23 cellular contexts compared by ENCODE assay signal in the genomic region with DNA sequence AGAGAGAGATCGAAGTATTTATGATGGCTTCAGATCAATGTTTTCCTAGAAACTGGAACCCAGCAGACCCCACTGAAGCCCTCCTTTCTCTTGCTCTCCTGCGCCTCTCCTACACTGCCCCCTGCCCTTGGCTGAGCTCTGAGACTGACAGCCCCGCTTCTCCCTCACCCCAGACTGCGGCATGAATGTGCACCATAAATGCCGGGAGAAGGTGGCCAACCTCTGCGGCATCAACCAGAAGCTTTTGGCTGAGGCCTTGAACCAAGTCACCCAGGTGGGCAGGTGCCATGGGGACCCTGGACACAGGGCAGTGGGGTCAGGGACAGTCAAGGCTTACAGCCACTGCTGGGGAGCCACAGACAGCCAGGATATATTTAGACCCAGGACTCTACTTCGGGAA. TPM values are rescaled to one million over a fixed set of nuclear protein-coding genes. Genes with fewer than 3 reads are reported as not detected.
DNase-seq lines count a peak whose midpoint lies in the region; ATAC-seq, FAIRE-seq and TF ChIP-seq lines count a peak whose summit lies in the region.
"Had no signal": no experiment of that assay in that cellular context is flagged by ENCODE, and none has a peak within 500 bp of the region (broad histone marks: within the 10 kb centered on the region; RNA-seq: fewer than 3 reads in every experiment).

No MANE protein-coding gene starts in this region.

- no peak for TF ChIP-seq EP300 in HepG2 (IDR thresholded peaks at IDR 0.05; ENCODE audit: low read depth in 2 of 2, low read length in 2 of 2)
- TF ChIP-seq EP300 in HepG2 (CRISPR knock-in tag; IDR thresholded peaks at IDR 0.05; ENCODE audit: borderline replicate concordance) = no peak

- no TSS peak for BruUV-seq in HepG2 (replicated peaks; lab: Mats Ljungman, UMichigan)

- H3K4me3 Mint-ChIP-seq in central memory CD8-positive, alpha-beta T cell = no peak overlapping the region
- H3K4me3 Mint-ChIP-seq: CD4-positive, CD25-positive, alpha-beta regulatory T cell had no signal

- H3K14ac ChIP-seq in neuronal stem cell (ENCODE audit: low read length) = no peak overlapping the region

- H3K4me1 Mint-ChIP-seq in central memory CD8-positive, alpha-beta T cell = no peaks in the 10 kb centered on the region
- H3K4me1 Mint-ChIP-seq: CD4-positive, CD25-positive, alpha-beta regulatory T cell had no signal

- H3K4me2 ChIP-seq in HepG2 (ENCODE audit: low read depth, low read length) (no peak overlapping the region), neuronal stem cell (ENCODE audit: insufficient read depth, low read length, poor library complexity, severe bottlenecking) (no peak overlapping the region)

- H4K20me1 ChIP-seq in HepG2 (ENCODE audit: insufficient read depth, low read length) = no peaks in the 10 kb centered on the region

- H3K4me3 ChIP-seq in HepG2 (replicated peaks in 1 of 3; ENCODE audit: insufficient read depth in 1 of 3, low read depth in 2 of 3, low read length in 3 of 3) (no peak overlapping the region), right lobe of liver (no peak overlapping the region), neuronal stem cell (ENCODE audit: low read length in 2 of 2) (no peak overlapping the region)
- H3K4me3 ChIP-seq: K562, SJSA1 had no signal

- POLR2A ChIA-PET in HepG2 (lab: Yijun Ruan, JAX) = no interaction called here

- TF ChIP-seq RAD21 in HepG2 (CRISPR knock-in tag; IDR thresholded peaks at IDR 0.05) = no peak

- CTCF ChIA-PET in HepG2 (lab: Yijun Ruan, JAX; ENCODE audit: low intra/inter-chr PET ratio, low total read pairs) = no interaction called here

- H3K4ac ChIP-seq in neuronal stem cell (ENCODE audit: low read length) = no peak overlapping the region

- no peak overlapping the region for H3K23ac ChIP-seq in neuronal stem cell (ENCODE audit: low read depth, low read length, poor library complexity)

- no peak overlapping the region for H4K91ac ChIP-seq in neuronal stem cell (ENCODE audit: low read depth, low read length, poor library complexity)

- no peak overlapping the region for H2BK5ac ChIP-seq in neuronal stem cell (ENCODE audit: low read length)

- ATAC-seq in HepG2 (no peak), right lobe of liver (no peak), GM18511 (IDR thresholded peaks at IDR 0.05; ENCODE audit: unreplicated experiment) (no peak), GM18502 (IDR thresholded peaks at IDR 0.05; ENCODE audit: poor library complexity, unreplicated experiment) (no peak)
- ATAC-seq in central memory CD8-positive, alpha-beta T cell (replicated peaks; ENCODE audit: extremely low read depth, poor library complexity, severe bottlenecking) = no peak
- ATAC-seq: K562 had no signal

- H3K79me2 ChIP-seq in HepG2 (ENCODE audit: insufficient read depth, low read length) = no peaks in the 10 kb centered on the region

- peaks cover 49% of the 10 kb centered on the region for H3K36me3 Mint-ChIP-seq in central memory CD8-positive, alpha-beta T cell (ENCODE audit: insufficient read depth)

- H3K9me3 ChIP-seq in HepG2 (ENCODE audit: low read length) (no peaks in the 10 kb centered on the region), right lobe of liver (no peaks in the 10 kb centered on the region), neuronal stem cell (replicated peaks in 1 of 2; ENCODE audit: control insufficient read depth in 2 of 2, insufficient read depth in 1 of 2, low read depth in 1 of 2, low read length in 2 of 2) (no peaks in the 10 kb centered on the region)
- H3K9me3 ChIP-seq: SJSA1 had no signal

- DNase-seq in HepG2 (ENCODE audit: low spot score) (no peak), right lobe of liver (no peak), neuronal stem cell (ENCODE audit: low spot score) (no peak), NCI-H82 treated with DMSO at 0.1 percent for 48 hours (lab: John Stamatoyannopoulos, UW; ENCODE audit: unreplicated experiment) (no peak)
- DNase-seq in central memory CD8-positive, alpha-beta T cell (ENCODE audit: low spot score in 2 of 2) = no peak
- DNase-seq: CD4-positive, CD25-positive, alpha-beta regulatory T cell; MV-4-11; NCI-H1105 treated with DMSO at 0.1 percent for 48 hours; NCI-H146; NCI-H1930; NCI-H2107; NCI-H446; NCI-H524 treated with DMSO at 0.1 percent for 48 hours; Right ventricle myocardium superior; RPMI8226 had no signal

- H3K9ac ChIP-seq in HepG2 (ENCODE audit: insufficient read depth, low read depth, low read length) (no peak overlapping the region), neuronal stem cell (ENCODE audit: low read depth, low read length, poor library complexity) (no peak overlapping the region)

- WGBS in HepG2 (ENCODE audit: low lambda C conversion rate) = 98% methylated on average over 7 of the region's 7 CpGs
- 100% methylated on average over 4 of the region's 7 CpGs for WGBS in right lobe of liver (ENCODE audit: insufficient coverage, low coverage, low lambda C conversion rate, missing lambda C conversion rate)
- WGBS in neuronal stem cell (ENCODE audit: extremely low coverage in 2 of 2, insufficient read length in 2 of 2, insufficient replicate concordance in 1 of 2), 2 donors = no CpG with 5 or more reads among the region's 7 CpGs

- no peak overlapping the region for H2BK15ac ChIP-seq in neuronal stem cell (ENCODE audit: low read length)

- TF ChIP-seq POLR2A in HepG2 (IDR thresholded peaks at IDR 0.05; ENCODE audit: insufficient read depth in 1 of 2, low read depth in 2 of 2, low read length in 2 of 2) (no peak), right lobe of liver (IDR thresholded peaks at IDR 0.05) (no peak)

- H3K9me3 Mint-ChIP-seq in central memory CD8-positive, alpha-beta T cell = no peaks in the 10 kb centered on the region
- H3K9me3 Mint-ChIP-seq: CD4-positive, CD25-positive, alpha-beta regulatory T cell had no signal

- H3K27me3 ChIP-seq in HepG2 (ENCODE audit: control insufficient read depth in 1 of 2, insufficient read depth in 2 of 2, low read length in 2 of 2) = no peaks in the 10 kb centered on the region
- H3K27me3 ChIP-seq in right lobe of liver = no peaks in the 10 kb centered on the region
- peaks cover 0 to 8% (median 0%) of the 10 kb centered on the region in 3 experiments for H3K27me3 ChIP-seq in neuronal stem cell (ENCODE audit: control insufficient read depth in 3 of 3, insufficient read depth in 3 of 3, low read depth in 1 of 3, low read length in 3 of 3)
- H3K27me3 ChIP-seq: SJSA1 had no signal

- peak overlapping the region; percentile 61 for H2AK5ac ChIP-seq in neuronal stem cell (ENCODE audit: low read depth, low read length)

- no peaks in the 10 kb centered on the region for H3K4me1 ChIP-seq in HepG2 (ENCODE audit: insufficient read depth, low read length)
- no peaks in the 10 kb centered on the region for H3K4me1 ChIP-seq in right lobe of liver
- peaks cover 3 to 8% of the 10 kb centered on the region in 2 donors for H3K4me1 ChIP-seq in neuronal stem cell (ENCODE audit: control insufficient read depth in 2 of 2, insufficient read depth in 1 of 2, low read depth in 1 of 2, low read length in 2 of 2)
- H3K4me1 ChIP-seq: SJSA1 had no signal

- intact Hi-C loops in HepG2 (cut with micrococcal nuclease; ENCODE audit: unreplicated experiment) = no loop called here
- intact Hi-C loops in right lobe of liver (cut with DNase I) = no loop called here

- H3K18ac ChIP-seq in neuronal stem cell (ENCODE audit: low read length) = no peak overlapping the region

- H2BK120ac ChIP-seq in neuronal stem cell (ENCODE audit: low read depth, low read length) = no peak overlapping the region

- no peak overlapping the region for H2BK12ac ChIP-seq in neuronal stem cell (ENCODE audit: low read length)

- in situ Hi-C loops in HepG2 (cut with HindIII; ENCODE audit: extremely low pct_ligation_motif_present, low pct_unique_long_range_greater_than_20kb) = no loop called here

- no peak for FAIRE-seq in HepG2 (lab: Jason Lieb, UNC)
- FAIRE-seq: D721Med, GM19239, H54, K562 had no signal

- H2AFZ ChIP-seq in HepG2 (ENCODE audit: low read length) (no peak overlapping the region), neuronal stem cell (ENCODE audit: low read length) (no peak overlapping the region)

- H3K27ac Mint-ChIP-seq in central memory CD8-positive, alpha-beta T cell (ENCODE audit: low read depth) = peak overlapping the region; percentile 77
- H3K27ac Mint-ChIP-seq: CD4-positive, CD25-positive, alpha-beta regulatory T cell had no signal

- TF ChIP-seq CTCF in HepG2 (CRISPR knock-in tag; IDR thresholded peaks at IDR 0.05) (no peak), right lobe of liver (IDR thresholded peaks at IDR 0.05) (no peak)

- no peak overlapping the region for H4K8ac ChIP-seq in neuronal stem cell (ENCODE audit: low read depth, low read length)

- H3K36me3 ChIP-seq in HepG2 (replicated peaks in 1 of 2; ENCODE audit: control insufficient read depth in 1 of 2, insufficient read depth in 2 of 2, low read length in 2 of 2) (peaks cover 25 to 70% of the 10 kb centered on the region in 2 experiments; a peak in 4 of 5 replicates), right lobe of liver (peaks cover 0 to 10% (median 4%) of the 10 kb centered on the region in 4 donors), neuronal stem cell (replicated peaks in 1 of 2; ENCODE audit: control insufficient read depth in 2 of 2, insufficient read depth in 2 of 2, low read length in 2 of 2) (peaks cover 0 to 11% of the 10 kb centered on the region in 2 donors)

- H3K79me1 ChIP-seq in neuronal stem cell (ENCODE audit: low read depth, low read length) = peaks cover 2% of the 10 kb centered on the region

- H3K27ac ChIP-seq in HepG2 (ENCODE audit: extremely low read length, insufficient read depth, low read length) = no peak overlapping the region
- H3K27ac ChIP-seq in right lobe of liver = no peak overlapping the region
- no peak overlapping the region for H3K27ac ChIP-seq in neuronal stem cell (replicated peaks; ENCODE audit: low read length)
- H3K27ac ChIP-seq: HL-60, SJSA1 had no signal

- H3K27me3 Mint-ChIP-seq in central memory CD8-positive, alpha-beta T cell = no peaks in the 10 kb centered on the region
- H3K27me3 Mint-ChIP-seq: CD4-positive, CD25-positive, alpha-beta regulatory T cell had no signal

RNA-seq across cellular contexts. Expression of gene PRKCD, which starts 23.7 kb away (rescaled TPM):
- total RNA-seq in HepG2 (2016; rRNA removed; fragmentation: Illumina TruSeq; extraction: Trizol) (1.6 and 4.3 TPM in 2 replicates), right lobe of liver (1 to 10 TPM; 3.5 to 8.3 (median 5.1) TPM)
- 0.79 and 1.0 TPM in 2 replicates for total RNA-seq in HepG2 (2016; cell fraction: cytosol; rRNA removed; fragmentation: Illumina TruSeq; extraction: Trizol; ENCODE audit: low read depth)
- 1.7 and 3.8 TPM in 2 replicates for total RNA-seq in HepG2 (2016; cell fraction: insoluble cytoplasmic fraction; rRNA removed; fragmentation: Illumina TruSeq; extraction: Trizol)
- total RNA-seq in HepG2 (2016; cell fraction: membrane; rRNA removed; fragmentation: Illumina TruSeq; extraction: Trizol) = 2.3 and 2.6 TPM in 2 replicates
- total RNA-seq in HepG2 (2016; cell fraction: nucleus; rRNA removed; fragmentation: Illumina TruSeq; extraction: Trizol) = 4.3 and 4.4 TPM in 2 replicates
- 40.7 and 47.7 TPM in 2 replicates for polyA plus RNA-seq in HepG2 (2011; rRNA removed)
- 43.8 and 46.4 TPM in 2 replicates for polyA plus RNA-seq in HepG2 (2011; cell fraction: cytosol; rRNA removed)
- polyA plus RNA-seq in HepG2 (2011; cell fraction: nucleus; rRNA removed) = 49.0 and 56.6 TPM in 2 replicates
- 26.9 and 29.1 TPM in 2 replicates for polyA plus RNA-seq in HepG2 (2012)
- polyA plus RNA-seq in HepG2 (2016; cell fraction: cytosol; fragmentation: Illumina TruSeq; extraction: Trizol; ENCODE audit: low read depth) = 4.3 and 5.2 TPM in 2 replicates
- polyA plus RNA-seq in HepG2 (2016; cell fraction: insoluble cytoplasmic fraction; fragmentation: Illumina TruSeq; extraction: Trizol; ENCODE audit: low read depth) = 19.3 and 22.7 TPM in 2 replicates
- 3.2 and 3.3 TPM in 2 replicates for polyA plus RNA-seq in HepG2 (2016; cell fraction: membrane; fragmentation: Illumina TruSeq; extraction: Trizol; ENCODE audit: low read depth)
- polyA plus RNA-seq in HepG2 (2016; cell fraction: nucleus; fragmentation: Illumina TruSeq; extraction: Trizol; ENCODE audit: insufficient read depth, low read depth) = 26.1 and 26.5 TPM in 2 replicates
- 30.4 and 51.6 TPM in 2 replicates for polyA minus RNA-seq in HepG2 (2011; rRNA and poly(A)+ RNA removed; ENCODE audit: low replicate concordance)
- 17.5 and 20.8 TPM in 2 replicates for polyA minus RNA-seq in HepG2 (2011; cell fraction: cytosol; rRNA and poly(A)+ RNA removed)
- polyA minus RNA-seq in HepG2 (2011; cell fraction: nucleus; rRNA and poly(A)+ RNA removed) = 17.8 and 23.6 TPM in 2 replicates
- polyA plus RNA-seq in neuronal stem cell (2013, experiment 1 of 2) = 7.8 TPM
- polyA plus RNA-seq in neuronal stem cell (2013, experiment 2 of 2) = 7.9 TPM

RNA-seq across cellular contexts. Expression of gene RFT1, which starts 54.5 kb away (rescaled TPM):
- total RNA-seq in HepG2 (2016; rRNA removed; fragmentation: Illumina TruSeq; extraction: Trizol) (25.7 and 37.0 TPM in 2 replicates), right lobe of liver (10 to 100 TPM in 4 of 6 experiments, 1 to 10 TPM in 2; 9.3 to 12.4 (median 10.4) TPM)
- total RNA-seq in HepG2 (2016; cell fraction: cytosol; rRNA removed; fragmentation: Illumina TruSeq; extraction: Trizol; ENCODE audit: low read depth) = 4.3 and 5.1 TPM in 2 replicates
- total RNA-seq in HepG2 (2016; cell fraction: insoluble cytoplasmic fraction; rRNA removed; fragmentation: Illumina TruSeq; extraction: Trizol) = 25.2 and 37.3 TPM in 2 replicates
- 14.7 and 16.2 TPM in 2 replicates for total RNA-seq in HepG2 (2016; cell fraction: membrane; rRNA removed; fragmentation: Illumina TruSeq; extraction: Trizol)
- total RNA-seq in HepG2 (2016; cell fraction: nucleus; rRNA removed; fragmentation: Illumina TruSeq; extraction: Trizol) = 30.4 and 35.0 TPM in 2 replicates
- 21.0 and 23.2 TPM in 2 replicates for polyA plus RNA-seq in HepG2 (2011; rRNA removed)
- 21.9 and 27.5 TPM in 2 replicates for polyA plus RNA-seq in HepG2 (2011; cell fraction: cytosol; rRNA removed)
- 11.4 TPM in 2 replicates for polyA plus RNA-seq in HepG2 (2011; cell fraction: nucleus; rRNA removed)
- polyA plus RNA-seq in HepG2 (2012) = 13.7 and 19.5 TPM in 2 replicates
- 5.2 and 6.1 TPM in 2 replicates for polyA plus RNA-seq in HepG2 (2016; cell fraction: cytosol; fragmentation: Illumina TruSeq; extraction: Trizol; ENCODE audit: low read depth)
- 20.1 and 21.3 TPM in 2 replicates for polyA plus RNA-seq in HepG2 (2016; cell fraction: insoluble cytoplasmic fraction; fragmentation: Illumina TruSeq; extraction: Trizol; ENCODE audit: low read depth)
- polyA plus RNA-seq in HepG2 (2016; cell fraction: membrane; fragmentation: Illumina TruSeq; extraction: Trizol; ENCODE audit: low read depth) = 10.2 and 12.2 TPM in 2 replicates
- polyA plus RNA-seq in HepG2 (2016; cell fraction: nucleus; fragmentation: Illumina TruSeq; extraction: Trizol; ENCODE audit: insufficient read depth, low read depth) = 32.4 and 36.2 TPM in 2 replicates
- 79.7 and 80.7 TPM in 2 replicates for polyA minus RNA-seq in HepG2 (2011; rRNA and poly(A)+ RNA removed; ENCODE audit: low replicate concordance)
- 17.0 and 17.7 TPM in 2 replicates for polyA minus RNA-seq in HepG2 (2011; cell fraction: cytosol; rRNA and poly(A)+ RNA removed)
- 15.6 and 15.8 TPM in 2 replicates for polyA minus RNA-seq in HepG2 (2011; cell fraction: nucleus; rRNA and poly(A)+ RNA removed)
- 9.3 TPM for polyA plus RNA-seq in neuronal stem cell (2013, experiment 1 of 2)
- 9.6 TPM for polyA plus RNA-seq in neuronal stem cell (2013, experiment 2 of 2)
